In genomic region chr20:474581-474980, GRCh38 we compare ENCODE assay signal across 25 cellular contexts.
"Had no signal": no experiment of that assay in that cellular context is flagged by ENCODE, and none has a peak within 500 bp of the region (broad histone marks: within the 10 kb centered on the region; RNA-seq: fewer than 3 reads in every experiment).

No MANE protein-coding gene starts in this region.

- H3K36me3 ChIP-seq: prostate gland, right atrium auricular region, thyroid gland had no signal

- H3K4me3 Mint-ChIP-seq: immature natural killer cell; naive thymus-derived CD8-positive, alpha-beta T cell; nephron progenitor cell had no signal

- H3K9me3 ChIP-seq: esophagus squamous epithelium, gastroesophageal sphincter, lower lobe of right lung, prostate gland, right atrium auricular region, thyroid gland had no signal

- H3K27me3 ChIP-seq: foreskin keratinocyte, gastroesophageal sphincter, heart right ventricle, right atrium auricular region, stomach, thyroid gland had no signal

- H3K27ac ChIP-seq: coronary artery, esophagus squamous epithelium, foreskin keratinocyte, gastroesophageal sphincter, heart right ventricle, lower lobe of right lung, prostate gland, right atrium auricular region, stomach, thyroid gland had no signal

- H3K4me3 ChIP-seq: coronary artery, esophagus squamous epithelium, gastroesophageal sphincter, heart right ventricle, lower lobe of right lung, prostate gland, right atrium auricular region, smooth muscle cell, stomach, thyroid gland had no signal

- H3K4me2 ChIP-seq: smooth muscle cell had no signal

- ATAC-seq: foreskin keratinocyte; gastroesophageal sphincter; heart right ventricle; left ventricle myocardium superior; lower lobe of right lung; naive thymus-derived CD8-positive, alpha-beta T cell; sciatic nerve had no signal

- DNase-seq: dermis blood vessel endothelial cell; effector memory CD4-positive, alpha-beta T cell; esophagus squamous epithelium; foreskin keratinocyte; heart right ventricle; hippocampal formation; immature natural killer cell; left ventricle myocardium superior; lower lobe of right lung; naive thymus-derived CD8-positive, alpha-beta T cell; nephron progenitor cell; nucleus accumbens; stimulated activated CD4-positive, alpha-beta T cell treated with anti-CD3 and anti-CD28 coated beads, Interleukin-12 subunit alpha, Interleukin-12 subunit beta, amount 100 ng/mL, for 4 hours; stimulated activated CD4-positive, alpha-beta T cell treated with anti-CD3 and anti-CD28 coated beads, Interleukin-1b, Interleukin-23, amount 100 ng/mL, for 48 hours; stimulated activated CD4-positive, alpha-beta T cell treated with anti-CD3 and anti-CD28 coated beads, Interleukin-4, amount 100 ng/mL, for 1 hour; stimulated activated CD8-positive, alpha-beta memory T cell treated with anti-CD3 and anti-CD28 coated beads, Interleukin-4, amount 100 ng/mL, for 48 hours; stimulated activated naive CD4-positive, alpha-beta T cell treated with Interleukin-2 at 50 U/mL for 16 hours; stomach; thyroid gland had no signal

- H3K4me1 ChIP-seq: foreskin keratinocyte, lower lobe of right lung, prostate gland, right atrium auricular region, thyroid gland had no signal

- H3K27me3 Mint-ChIP-seq: naive thymus-derived CD8-positive, alpha-beta T cell had no signal
